ENCODE assay signal across 7 cellular contexts in the genomic region with DNA sequence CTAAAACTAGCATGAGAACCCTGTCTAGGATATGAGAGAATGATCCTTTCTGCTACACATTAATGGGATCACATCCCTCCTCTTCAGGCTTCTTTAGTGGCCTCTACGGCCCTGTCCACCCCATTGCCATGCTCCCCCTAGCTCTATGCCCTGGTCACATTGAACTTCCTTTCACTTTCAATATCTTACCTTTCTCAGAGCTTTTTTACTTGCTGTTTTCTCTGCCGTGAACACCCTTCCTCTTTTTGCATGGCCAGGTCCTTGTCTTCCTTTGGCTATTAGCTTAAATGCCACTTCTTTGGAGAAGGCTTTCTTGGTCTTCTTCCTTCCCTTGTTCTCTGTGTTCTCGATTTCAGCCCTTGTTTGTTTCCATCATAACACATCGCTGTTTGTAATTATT.
DNase-seq lines count a peak whose midpoint lies in the region; ATAC-seq, FAIRE-seq and TF ChIP-seq lines count a peak whose summit lies in the region.

No MANE protein-coding gene starts in this region.

- no peaks in the 10 kb centered on the region for H3K27me3 Mint-ChIP-seq in neural progenitor cell (ENCODE audit: insufficient read depth, low read depth)

- no peak overlapping the region for H3K27ac Mint-ChIP-seq in neural progenitor cell

- H3K79me2 ChIP-seq in OCI-LY7 (ENCODE audit: insufficient read depth, low read depth, low read length) (no peaks in the 10 kb centered on the region), neural progenitor cell (ENCODE audit: low read depth) (no peaks in the 10 kb centered on the region)

- no peaks in the 10 kb centered on the region for H3F3A ChIP-seq in neural progenitor cell (ENCODE audit: low read depth)

- no peak for FAIRE-seq in frontal cortex (lab: Jason Lieb, UNC)

- H3K4me2 ChIP-seq in OCI-LY7 (ENCODE audit: low read length) (peak overlapping the region; percentile 35; the same call in 1 of the 2 replicates), neural progenitor cell (no peak overlapping the region)

- H3K36me3 ChIP-seq in OCI-LY7 (ENCODE audit: insufficient read depth, low read length) (no peaks in the 10 kb centered on the region), neural progenitor cell (no peaks in the 10 kb centered on the region)

- CTCF ChIA-PET in OCI-LY7 (lab: Charles Lee; ENCODE audit: unreplicated experiment): no interaction called here

- H3K27ac ChIP-seq in OCI-LY7 (ENCODE audit: low read depth, low read length, poor library complexity, severe bottlenecking) (no peak overlapping the region), neural progenitor cell (no peak overlapping the region)

- BruUV-seq in OCI-LY7 (replicated peaks; lab: Mats Ljungman, UMichigan): no TSS peak

- peak overlapping the region; percentile 46 for H2AFZ ChIP-seq in OCI-LY7 (ENCODE audit: low read length)
- no peak overlapping the region for H2AFZ ChIP-seq in neural progenitor cell (replicated peaks)

- H3K36me3 Mint-ChIP-seq in neural progenitor cell: no peaks in the 10 kb centered on the region

- H3K9me2 ChIP-seq in OCI-LY7 (ENCODE audit: insufficient read depth, low read length): no peaks in the 10 kb centered on the region

- H3K27me3 ChIP-seq in neural progenitor cell: no peaks in the 10 kb centered on the region

- no peak for TF ChIP-seq CTCF in OCI-LY7 (conservative IDR thresholded peaks at IDR 0.05; ENCODE audit: low read length)
- TF ChIP-seq CTCF in neural progenitor cell (IDR thresholded peaks at IDR 0.05): no peak

- H3K9me3 ChIP-seq in OCI-LY7 (ENCODE audit: low read length) (no peaks in the 10 kb centered on the region), neural progenitor cell (ENCODE audit: low read depth) (no peaks in the 10 kb centered on the region)

- DNase-seq in OCI-LY7 (ENCODE audit: low spot score) (peak; percentile 10), medulla oblongata (ENCODE audit: extremely low spot score) (peak; percentile 9), NCI-H146 (lab: John Stamatoyannopoulos, UW) (no peak), frontal cortex (ENCODE audit: low spot score in 2 of 2) (no peak), neural progenitor cell (ENCODE audit: low spot score) (no peak)

- no peak overlapping the region for H3K4me3 ChIP-seq in OCI-LY7 (ENCODE audit: low read depth, low read length, poor library complexity, severe bottlenecking)
- H3K4me3 ChIP-seq in neural progenitor cell: no peak overlapping the region

- H4K20me1 ChIP-seq in OCI-LY7 (ENCODE audit: insufficient read depth, low read length) (no peaks in the 10 kb centered on the region), neural progenitor cell (ENCODE audit: low read depth) (no peaks in the 10 kb centered on the region)

- no peaks in the 10 kb centered on the region for H3K9me3 Mint-ChIP-seq in neural progenitor cell

- intact Hi-C loops in OCI-LY7 (cut with micrococcal nuclease; ENCODE audit: unreplicated experiment): no loop called here

- ATAC-seq in GM18870 (IDR thresholded peaks at IDR 0.05; ENCODE audit: unreplicated experiment) (peak; percentile 67), HG02678 (IDR thresholded peaks at IDR 0.05; ENCODE audit: unreplicated experiment) (peak; percentile 85)

- H3K4me1 Mint-ChIP-seq in neural progenitor cell: peaks cover 2% of the 10 kb centered on the region

- POLR2A ChIA-PET in OCI-LY7 (lab: Charles Lee): interaction anchor here (0.8 to 2.7 kb wide), 3 partner anchors 12 to 475 kb away, joined by 3 to 10 read pairs (median 3); no protein-coding TSS in a partner anchor

- no peak overlapping the region for H3K9ac ChIP-seq in neural progenitor cell

- H3K4me3 Mint-ChIP-seq in neural progenitor cell: no peak overlapping the region

- H3K4me1 ChIP-seq in OCI-LY7 (ENCODE audit: insufficient read depth, low read length, poor library complexity, severe bottlenecking) (no peaks in the 10 kb centered on the region), neural progenitor cell (peaks cover under 1% of the 10 kb centered on the region)

Comparison
In these comparisons a context has a peak if more than half of its experiments do, and no peak if none do; other contexts are left out.
1. DNase-seq: peak in OCI-LY7 (single experiment) and medulla oblongata (single experiment); none in NCI-H146 (single experiment), frontal cortex (0 of 2) and neural progenitor cell (single experiment).